8 cellular contexts compared by ENCODE assay signal in genomic region chr9:22119537-22120167, GRCh38.
A peak's percentile ranks its signal among the peaks of the same experiment; 100 is the strongest.
DNase-seq lines count a peak whose midpoint lies in the region; ATAC-seq and TF ChIP-seq lines count a peak whose summit lies in the region.

No MANE protein-coding gene starts in this region.

- H4K20me1 ChIP-seq in neural progenitor cell (ENCODE audit: low read depth) = no peaks in the 10 kb centered on the region

- H3K36me3 ChIP-seq in neural progenitor cell = no peaks in the 10 kb centered on the region

- no peaks in the 10 kb centered on the region for H3K9me3 Mint-ChIP-seq in neural progenitor cell

- no peaks in the 10 kb centered on the region for H3F3A ChIP-seq in neural progenitor cell (ENCODE audit: low read depth)

- H3K27me3 Mint-ChIP-seq in neural progenitor cell (ENCODE audit: insufficient read depth, low read depth) = no peaks in the 10 kb centered on the region

- H3K4me3 ChIP-seq in choroid plexus epithelial cell (ENCODE audit: low read depth, low read length) = no peak overlapping the region
- no peak overlapping the region for H3K4me3 ChIP-seq in neural progenitor cell

- no peak overlapping the region for H3K27ac Mint-ChIP-seq in neural progenitor cell

- H3K36me3 Mint-ChIP-seq in neural progenitor cell = no peaks in the 10 kb centered on the region

- H2AFZ ChIP-seq in neural progenitor cell (replicated peaks) = no peak overlapping the region

- H3K4me3 Mint-ChIP-seq in neural progenitor cell = no peak overlapping the region

- H3K4me1 Mint-ChIP-seq in neural progenitor cell = peaks cover 23% of the 10 kb centered on the region

- no peak overlapping the region for H3K4me2 ChIP-seq in neural progenitor cell

- no peaks in the 10 kb centered on the region for H3K79me2 ChIP-seq in neural progenitor cell (ENCODE audit: low read depth)

- H3K9ac ChIP-seq in neural progenitor cell = no peak overlapping the region

- peak; percentile 73 for TF ChIP-seq CTCF in choroid plexus epithelial cell (conservative IDR thresholded peaks at IDR 0.05; ENCODE audit: low read depth, low read length)
- peak; percentile 61 for TF ChIP-seq CTCF in neural progenitor cell (IDR thresholded peaks at IDR 0.05)

- DNase-seq in EH (ENCODE audit: low read depth) (peak; percentile 64), MV-4-11 (lab: John Stamatoyannopoulos, UW) (peak; percentile 52), choroid plexus epithelial cell (ENCODE audit: low read depth) (peak; percentile 75), neural progenitor cell (ENCODE audit: low spot score) (peak; percentile 39), NOMO-1 (lab: John Stamatoyannopoulos, UW; ENCODE audit: unreplicated experiment in 2 of 2) (no peak), NCI-H2196 (lab: John Stamatoyannopoulos, UW; ENCODE audit: unreplicated experiment) (no peak)

- ATAC-seq in GM19395 (IDR thresholded peaks at IDR 0.05; ENCODE audit: unreplicated experiment) (peak; percentile 80), GM19452 (IDR thresholded peaks at IDR 0.05; ENCODE audit: unreplicated experiment) (no peak)

- H3K4me1 ChIP-seq in neural progenitor cell = peaks cover 3% of the 10 kb centered on the region

- H3K9me3 ChIP-seq in neural progenitor cell (ENCODE audit: low read depth) = no peaks in the 10 kb centered on the region

- no peak overlapping the region for H3K27ac ChIP-seq in neural progenitor cell

- H3K27me3 ChIP-seq in neural progenitor cell = no peaks in the 10 kb centered on the region

Comparison
In these comparisons a context has a peak if more than half of its experiments do, and no peak if none do; other contexts are left out.
1. DNase-seq: peak in EH (single experiment), MV-4-11 (single experiment), choroid plexus epithelial cell (single experiment) and neural progenitor cell (single experiment); none in NOMO-1 (0 of 2) and NCI-H2196 (single experiment).